In genomic region chrX:30714138-30714537, GRCh38 we compare ENCODE assay signal across 23 cellular contexts.
DNase-seq lines count a peak whose midpoint lies in the region; ATAC-seq and TF ChIP-seq lines count a peak whose summit lies in the region.
"Had no signal": no experiment of that assay in that cellular context is flagged by ENCODE, and none has a peak within 500 bp of the region (broad histone marks: within the 10 kb centered on the region; RNA-seq: fewer than 3 reads in every experiment).

No MANE protein-coding gene starts in this region.

- ATAC-seq in GM18870 (IDR thresholded peaks at IDR 0.05; ENCODE audit: unreplicated experiment) (peak; percentile 24), HG03139 (IDR thresholded peaks at IDR 0.05; ENCODE audit: unreplicated experiment) (peak; percentile 40)
- ATAC-seq in activated T-helper 17 cell treated with anti-CD3 and anti-CD28 coated beads, Interleukin-2, amount 50 U/mL, for 72 hours (replicated peaks): no peak
- ATAC-seq: WTC11 had no signal

- H3K36me3 Mint-ChIP-seq in T-helper 1 cell treated with Interleukin-12 subunit alpha and Interleukin-12 subunit beta and Interleukin-4 antibody, amounts not matched to agents 30 μg/mL and 1 μg/mL, for 36 hours (ENCODE audit: low read depth): peaks cover 49% of the 10 kb centered on the region
- peaks cover 93% of the 10 kb centered on the region for H3K36me3 Mint-ChIP-seq in activated T-helper 17 cell treated with anti-CD3 and anti-CD28 coated beads, Interleukin-2, amount 50 U/mL, for 72 hours (ENCODE audit: low read depth)
- H3K36me3 Mint-ChIP-seq in osteocyte (ENCODE audit: unreplicated experiment): peaks cover 7% of the 10 kb centered on the region
- H3K36me3 Mint-ChIP-seq: WTC11 had no signal

- TF ChIP-seq CTCF in coronary artery (IDR thresholded peaks at IDR 0.05) (no peak), osteocyte (IDR thresholded peaks at IDR 0.05) (no peak)

- H3K9me3 Mint-ChIP-seq in T-helper 1 cell treated with Interleukin-12 subunit alpha and Interleukin-12 subunit beta and Interleukin-4 antibody, amounts not matched to agents 30 μg/mL and 1 μg/mL, for 36 hours: no peaks in the 10 kb centered on the region
- H3K9me3 Mint-ChIP-seq in activated T-helper 17 cell treated with anti-CD3 and anti-CD28 coated beads, Interleukin-2, amount 50 U/mL, for 72 hours: no peaks in the 10 kb centered on the region
- no peaks in the 10 kb centered on the region for H3K9me3 Mint-ChIP-seq in osteocyte (ENCODE audit: unreplicated experiment)
- H3K9me3 Mint-ChIP-seq: nephron progenitor cell, WTC11 had no signal

- H3K27me3 Mint-ChIP-seq in T-helper 1 cell treated with Interleukin-12 subunit alpha and Interleukin-12 subunit beta and Interleukin-4 antibody, amounts not matched to agents 30 μg/mL and 1 μg/mL, for 36 hours (ENCODE audit: low read depth): no peaks in the 10 kb centered on the region
- no peaks in the 10 kb centered on the region for H3K27me3 Mint-ChIP-seq in activated T-helper 17 cell treated with anti-CD3 and anti-CD28 coated beads, Interleukin-2, amount 50 U/mL, for 72 hours
- no peaks in the 10 kb centered on the region for H3K27me3 Mint-ChIP-seq in osteocyte (ENCODE audit: unreplicated experiment)

- H3K4me3 Mint-ChIP-seq in T-helper 1 cell treated with Interleukin-12 subunit alpha and Interleukin-12 subunit beta and Interleukin-4 antibody, amounts not matched to agents 30 μg/mL and 1 μg/mL, for 36 hours: peak overlapping the region; percentile 59
- H3K4me3 Mint-ChIP-seq in activated T-helper 17 cell treated with anti-CD3 and anti-CD28 coated beads, Interleukin-2, amount 50 U/mL, for 72 hours: peak overlapping the region; percentile 56
- H3K4me3 Mint-ChIP-seq in osteocyte (ENCODE audit: unreplicated experiment): no peak overlapping the region
- H3K4me3 Mint-ChIP-seq: nephron progenitor cell, WTC11 had no signal

- peak overlapping the region; percentile 93 for H3K27ac Mint-ChIP-seq in T-helper 1 cell treated with Interleukin-12 subunit alpha and Interleukin-12 subunit beta and Interleukin-4 antibody, amounts not matched to agents 30 μg/mL and 1 μg/mL, for 36 hours
- peak overlapping the region; percentile 89 for H3K27ac Mint-ChIP-seq in activated T-helper 17 cell treated with anti-CD3 and anti-CD28 coated beads, Interleukin-2, amount 50 U/mL, for 72 hours
- H3K27ac Mint-ChIP-seq in osteocyte (ENCODE audit: unreplicated experiment): no peak overlapping the region
- H3K27ac Mint-ChIP-seq: nephron progenitor cell, WTC11 had no signal

- no peak for DNase-seq in T-helper 1 cell
- no peak for DNase-seq in coronary artery (ENCODE audit: low spot score)
- DNase-seq in mesenteric fat pad (ENCODE audit: low spot score): no peak
- no peak for DNase-seq in osteocyte (ENCODE audit: extremely low spot score, unreplicated experiment)
- DNase-seq: 8988T; GF-D8; KG1; mesendoderm; NCI-H1105 treated with DMSO at 0.1 percent for 48 hours; NCI-H2107; NCI-H524; nephron progenitor cell; SHP77 treated with DMSO at 0.1 percent for 48 hours; stimulated activated CD4-positive, alpha-beta T cell treated with anti-CD3 and anti-CD28 coated beads, Interleukin-12 subunit alpha, Interleukin-12 subunit beta, amount 100 ng/mL, for 4 hours; stimulated activated naive CD4-positive, alpha-beta T cell; trophoblast cell had no signal

- H3K27ac ChIP-seq in coronary artery: no peak overlapping the region
- H3K27ac ChIP-seq: epithelial cell of prostate had no signal

- H3K4me3 ChIP-seq in coronary artery: no peak overlapping the region
- H3K4me3 ChIP-seq: BLaER1 treated with 17β-estradiol and CSF1 and Interleukin-3, amounts not matched to agents 10 nM and 100 nM had no signal

- H3K4me1 Mint-ChIP-seq in T-helper 1 cell treated with Interleukin-12 subunit alpha and Interleukin-12 subunit beta and Interleukin-4 antibody, amounts not matched to agents 30 μg/mL and 1 μg/mL, for 36 hours (ENCODE audit: low read depth): peaks cover 49% of the 10 kb centered on the region
- H3K4me1 Mint-ChIP-seq in activated T-helper 17 cell treated with anti-CD3 and anti-CD28 coated beads, Interleukin-2, amount 50 U/mL, for 72 hours: peaks cover 6% of the 10 kb centered on the region
- H3K4me1 Mint-ChIP-seq in osteocyte (ENCODE audit: unreplicated experiment): no peaks in the 10 kb centered on the region
- H3K4me1 Mint-ChIP-seq: WTC11 had no signal
